1 cellular context compared by ENCODE assay signal in the genomic region with DNA sequence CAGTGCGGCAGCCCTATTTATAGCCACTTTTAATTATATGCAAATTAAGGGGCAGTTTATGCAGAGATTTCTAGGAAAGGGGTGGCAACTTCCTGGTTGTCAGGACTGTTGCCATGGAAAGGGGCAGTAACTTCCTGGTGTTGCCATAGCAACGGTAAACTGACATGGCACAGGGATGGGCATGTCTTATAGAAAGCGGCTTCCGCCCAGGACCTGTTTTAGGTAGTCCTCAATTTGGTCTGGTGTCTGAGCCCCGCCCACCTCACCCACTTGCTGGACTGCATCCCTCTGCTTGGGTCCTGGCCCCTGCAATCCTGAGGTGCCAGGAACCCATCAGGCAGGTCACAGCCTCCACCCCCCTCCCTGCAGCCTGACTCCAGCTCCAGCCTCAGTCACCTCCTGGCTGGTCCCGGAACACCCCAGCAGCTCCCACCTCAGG.
TF ChIP-seq lines count a peak whose summit lies in the region.

No MANE protein-coding gene starts in this region.

TF ChIP-seq in K562, 482 proteins besides CTCF, POLR2A, EP300 and RAD21 (continued from another document and continues in another):
- TF ChIP-seq, protein P1, sequence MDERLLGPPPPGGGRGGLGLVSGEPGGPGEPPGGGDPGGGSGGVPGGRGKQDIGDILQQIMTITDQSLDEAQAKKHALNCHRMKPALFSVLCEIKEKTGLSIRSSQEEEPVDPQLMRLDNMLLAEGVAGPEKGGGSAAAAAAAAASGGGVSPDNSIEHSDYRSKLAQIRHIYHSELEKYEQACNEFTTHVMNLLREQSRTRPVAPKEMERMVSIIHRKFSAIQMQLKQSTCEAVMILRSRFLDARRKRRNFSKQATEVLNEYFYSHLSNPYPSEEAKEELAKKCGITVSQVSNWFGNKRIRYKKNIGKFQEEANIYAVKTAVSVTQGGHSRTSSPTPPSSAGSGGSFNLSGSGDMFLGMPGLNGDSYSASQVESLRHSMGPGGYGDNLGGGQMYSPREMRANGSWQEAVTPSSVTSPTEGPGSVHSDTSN (CRISPR knock-in tag; IDR thresholded peaks at IDR 0.05; ENCODE audit: low read depth) = no peak
- TF ChIP-seq, protein P1 (tag; conservative IDR thresholded peaks at IDR 0.05; ENCODE audit: low read depth) = 0 out of 2 replicates have a peak, but pooled peaks have one; percentile 22
- no peak for TF ChIP-seq SPI1 (IDR thresholded peaks at IDR 0.05; ENCODE audit: borderline replicate concordance, low read depth, low read length)
- TF ChIP-seq CBFA2T3 (IDR thresholded peaks at IDR 0.05) = no peak
- TF ChIP-seq XRCC4 (IDR thresholded peaks at IDR 0.05; ENCODE audit: extremely low read depth, insufficient read depth, insufficient read length) = no peak
- TF ChIP-seq MCM5 (IDR thresholded peaks at IDR 0.05; ENCODE audit: low read depth) = no peak
- TF ChIP-seq ZNF707 (CRISPR knock-in tag; conservative IDR thresholded peaks at IDR 0.05) = no peak
- TF ChIP-seq ZNF316 (IDR thresholded peaks at IDR 0.05) = no peak
- TF ChIP-seq GABPB2 (CRISPR knock-in tag; conservative IDR thresholded peaks at IDR 0.05) = no peak
- TF ChIP-seq, protein P2, sequence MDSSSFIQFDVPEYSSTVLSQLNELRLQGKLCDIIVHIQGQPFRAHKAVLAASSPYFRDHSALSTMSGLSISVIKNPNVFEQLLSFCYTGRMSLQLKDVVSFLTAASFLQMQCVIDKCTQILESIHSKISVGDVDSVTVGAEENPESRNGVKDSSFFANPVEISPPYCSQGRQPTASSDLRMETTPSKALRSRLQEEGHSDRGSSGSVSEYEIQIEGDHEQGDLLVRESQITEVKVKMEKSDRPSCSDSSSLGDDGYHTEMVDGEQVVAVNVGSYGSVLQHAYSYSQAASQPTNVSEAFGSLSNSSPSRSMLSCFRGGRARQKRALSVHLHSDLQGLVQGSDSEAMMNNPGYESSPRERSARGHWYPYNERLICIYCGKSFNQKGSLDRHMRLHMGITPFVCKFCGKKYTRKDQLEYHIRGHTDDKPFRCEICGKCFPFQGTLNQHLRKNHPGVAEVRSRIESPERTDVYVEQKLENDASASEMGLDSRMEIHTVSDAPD (CRISPR knock-in tag; IDR thresholded peaks at IDR 0.05) = no peak
- no peak for TF ChIP-seq SMAD4 (CRISPR knock-in tag; conservative IDR thresholded peaks at IDR 0.05)
- no peak for TF ChIP-seq POLR2AphosphoS5 (IDR thresholded peaks at IDR 0.05; ENCODE audit: control insufficient read depth, insufficient read depth, low read depth, low read length)
- TF ChIP-seq KAT8 (IDR thresholded peaks at IDR 0.05; ENCODE audit: low read depth) = no peak
- TF ChIP-seq TCFL5 (CRISPR knock-in tag; conservative IDR thresholded peaks at IDR 0.05) = no peak
- TF ChIP-seq CSDE1 (IDR thresholded peaks at IDR 0.05) = peak in 1 of 2 experiments; percentile 78; a peak in 2 of 4 replicates
- no peak for TF ChIP-seq TCF7 (IDR thresholded peaks at IDR 0.05; ENCODE audit: borderline replicate concordance)
- TF ChIP-seq, protein P3, sequence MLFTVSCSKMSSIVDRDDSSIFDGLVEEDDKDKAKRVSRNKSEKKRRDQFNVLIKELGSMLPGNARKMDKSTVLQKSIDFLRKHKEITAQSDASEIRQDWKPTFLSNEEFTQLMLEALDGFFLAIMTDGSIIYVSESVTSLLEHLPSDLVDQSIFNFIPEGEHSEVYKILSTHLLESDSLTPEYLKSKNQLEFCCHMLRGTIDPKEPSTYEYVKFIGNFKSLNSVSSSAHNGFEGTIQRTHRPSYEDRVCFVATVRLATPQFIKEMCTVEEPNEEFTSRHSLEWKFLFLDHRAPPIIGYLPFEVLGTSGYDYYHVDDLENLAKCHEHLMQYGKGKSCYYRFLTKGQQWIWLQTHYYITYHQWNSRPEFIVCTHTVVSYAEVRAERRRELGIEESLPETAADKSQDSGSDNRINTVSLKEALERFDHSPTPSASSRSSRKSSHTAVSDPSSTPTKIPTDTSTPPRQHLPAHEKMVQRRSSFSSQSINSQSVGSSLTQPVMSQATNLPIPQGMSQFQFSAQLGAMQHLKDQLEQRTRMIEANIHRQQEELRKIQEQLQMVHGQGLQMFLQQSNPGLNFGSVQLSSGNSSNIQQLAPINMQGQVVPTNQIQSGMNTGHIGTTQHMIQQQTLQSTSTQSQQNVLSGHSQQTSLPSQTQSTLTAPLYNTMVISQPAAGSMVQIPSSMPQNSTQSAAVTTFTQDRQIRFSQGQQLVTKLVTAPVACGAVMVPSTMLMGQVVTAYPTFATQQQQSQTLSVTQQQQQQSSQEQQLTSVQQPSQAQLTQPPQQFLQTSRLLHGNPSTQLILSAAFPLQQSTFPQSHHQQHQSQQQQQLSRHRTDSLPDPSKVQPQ (CRISPR knock-in tag; IDR thresholded peaks at IDR 0.05; ENCODE audit: borderline replicate concordance) = no peak
- TF ChIP-seq, protein P4, sequence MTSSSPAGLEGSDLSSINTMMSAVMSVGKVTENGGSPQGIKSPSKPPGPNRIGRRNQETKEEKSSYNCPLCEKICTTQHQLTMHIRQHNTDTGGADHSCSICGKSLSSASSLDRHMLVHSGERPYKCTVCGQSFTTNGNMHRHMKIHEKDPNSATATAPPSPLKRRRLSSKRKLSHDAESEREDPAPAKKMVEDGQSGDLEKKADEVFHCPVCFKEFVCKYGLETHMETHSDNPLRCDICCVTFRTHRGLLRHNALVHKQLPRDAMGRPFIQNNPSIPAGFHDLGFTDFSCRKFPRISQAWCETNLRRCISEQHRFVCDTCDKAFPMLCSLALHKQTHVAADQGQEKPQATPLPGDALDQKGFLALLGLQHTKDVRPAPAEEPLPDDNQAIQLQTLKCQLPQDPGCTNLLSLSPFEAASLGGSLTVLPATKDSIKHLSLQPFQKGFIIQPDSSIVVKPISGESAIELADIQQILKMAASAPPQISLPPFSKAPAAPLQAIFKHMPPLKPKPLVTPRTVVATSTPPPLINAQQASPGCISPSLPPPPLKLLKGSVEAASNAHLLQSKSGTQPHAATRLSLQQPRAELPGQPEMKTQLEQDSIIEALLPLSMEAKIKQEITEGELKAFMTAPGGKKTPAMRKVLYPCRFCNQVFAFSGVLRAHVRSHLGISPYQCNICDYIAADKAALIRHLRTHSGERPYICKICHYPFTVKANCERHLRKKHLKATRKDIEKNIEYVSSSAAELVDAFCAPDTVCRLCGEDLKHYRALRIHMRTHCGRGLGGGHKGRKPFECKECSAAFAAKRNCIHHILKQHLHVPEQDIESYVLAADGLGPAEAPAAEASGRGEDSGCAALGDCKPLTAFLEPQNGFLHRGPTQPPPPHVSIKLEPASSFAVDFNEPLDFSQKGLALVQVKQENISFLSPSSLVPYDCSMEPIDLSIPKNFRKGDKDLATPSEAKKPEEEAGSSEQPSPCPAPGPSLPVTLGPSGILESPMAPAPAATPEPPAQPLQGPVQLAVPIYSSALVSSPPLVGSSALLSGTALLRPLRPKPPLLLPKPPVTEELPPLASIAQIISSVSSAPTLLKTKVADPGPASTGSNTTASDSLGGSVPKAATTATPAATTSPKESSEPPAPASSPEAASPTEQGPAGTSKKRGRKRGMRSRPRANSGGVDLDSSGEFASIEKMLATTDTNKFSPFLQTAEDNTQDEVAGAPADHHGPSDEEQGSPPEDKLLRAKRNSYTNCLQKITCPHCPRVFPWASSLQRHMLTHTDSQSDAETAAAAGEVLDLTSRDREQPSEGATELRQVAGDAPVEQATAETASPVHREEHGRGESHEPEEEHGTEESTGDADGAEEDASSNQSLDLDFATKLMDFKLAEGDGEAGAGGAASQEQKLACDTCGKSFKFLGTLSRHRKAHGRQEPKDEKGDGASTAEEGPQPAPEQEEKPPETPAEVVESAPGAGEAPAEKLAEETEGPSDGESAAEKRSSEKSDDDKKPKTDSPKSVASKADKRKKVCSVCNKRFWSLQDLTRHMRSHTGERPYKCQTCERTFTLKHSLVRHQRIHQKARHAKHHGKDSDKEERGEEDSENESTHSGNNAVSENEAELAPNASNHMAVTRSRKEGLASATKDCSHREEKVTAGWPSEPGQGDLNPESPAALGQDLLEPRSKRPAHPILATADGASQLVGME (CRISPR knock-in tag; IDR thresholded peaks at IDR 0.05) = no peak
- TF ChIP-seq ADNP (tag; IDR thresholded peaks at IDR 0.05) = no peak
- TF ChIP-seq, protein P5, sequence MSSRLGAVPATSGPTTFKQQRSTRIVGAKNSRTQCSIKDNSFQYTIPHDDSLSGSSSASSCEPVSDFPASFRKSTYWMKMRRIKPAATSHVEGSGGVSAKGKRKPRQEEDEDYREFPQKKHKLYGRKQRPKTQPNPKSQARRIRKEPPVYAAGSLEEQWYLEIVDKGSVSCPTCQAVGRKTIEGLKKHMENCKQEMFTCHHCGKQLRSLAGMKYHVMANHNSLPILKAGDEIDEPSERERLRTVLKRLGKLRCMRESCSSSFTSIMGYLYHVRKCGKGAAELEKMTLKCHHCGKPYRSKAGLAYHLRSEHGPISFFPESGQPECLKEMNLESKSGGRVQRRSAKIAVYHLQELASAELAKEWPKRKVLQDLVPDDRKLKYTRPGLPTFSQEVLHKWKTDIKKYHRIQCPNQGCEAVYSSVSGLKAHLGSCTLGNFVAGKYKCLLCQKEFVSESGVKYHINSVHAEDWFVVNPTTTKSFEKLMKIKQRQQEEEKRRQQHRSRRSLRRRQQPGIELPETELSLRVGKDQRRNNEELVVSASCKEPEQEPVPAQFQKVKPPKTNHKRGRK (tag; IDR thresholded peaks at IDR 0.05) = no peak
- TF ChIP-seq RAD51 (IDR thresholded peaks at IDR 0.05; ENCODE audit: borderline replicate concordance, low read depth) = no peak
- TF ChIP-seq SRSF1 (IDR thresholded peaks at IDR 0.05; ENCODE audit: low read depth, low read length) = no peak
- TF ChIP-seq SMARCA5 (IDR thresholded peaks at IDR 0.05) = no peak
- TF ChIP-seq, protein P6, sequence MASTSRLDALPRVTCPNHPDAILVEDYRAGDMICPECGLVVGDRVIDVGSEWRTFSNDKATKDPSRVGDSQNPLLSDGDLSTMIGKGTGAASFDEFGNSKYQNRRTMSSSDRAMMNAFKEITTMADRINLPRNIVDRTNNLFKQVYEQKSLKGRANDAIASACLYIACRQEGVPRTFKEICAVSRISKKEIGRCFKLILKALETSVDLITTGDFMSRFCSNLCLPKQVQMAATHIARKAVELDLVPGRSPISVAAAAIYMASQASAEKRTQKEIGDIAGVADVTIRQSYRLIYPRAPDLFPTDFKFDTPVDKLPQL (IDR thresholded peaks at IDR 0.05; ENCODE audit: extremely low read depth, insufficient read length) = no peak
- no peak for TF ChIP-seq EZH2 (IDR thresholded peaks at IDR 0.05; ENCODE audit: borderline replicate concordance, low read depth, low read length)
- TF ChIP-seq ZZZ3 (IDR thresholded peaks at IDR 0.05) = no peak
- TF ChIP-seq MXI1 (IDR thresholded peaks at IDR 0.05; ENCODE audit: low read depth, low read length) = peak; percentile 67
- no peak for TF ChIP-seq HEY1 (CRISPR knock-in tag; IDR thresholded peaks at IDR 0.05; ENCODE audit: borderline replicate concordance)
- TF ChIP-seq ZNF778 (CRISPR knock-in tag; IDR thresholded peaks at IDR 0.05) = no peak
- TF ChIP-seq ZNF561 (CRISPR knock-in tag; conservative IDR thresholded peaks at IDR 0.05) = no peak
- no peak for TF ChIP-seq CTBP1 (IDR thresholded peaks at IDR 0.05; ENCODE audit: borderline replicate concordance)
- no peak for TF ChIP-seq STAT5B (CRISPR knock-in tag; IDR thresholded peaks at IDR 0.05)
- TF ChIP-seq, protein P7, sequence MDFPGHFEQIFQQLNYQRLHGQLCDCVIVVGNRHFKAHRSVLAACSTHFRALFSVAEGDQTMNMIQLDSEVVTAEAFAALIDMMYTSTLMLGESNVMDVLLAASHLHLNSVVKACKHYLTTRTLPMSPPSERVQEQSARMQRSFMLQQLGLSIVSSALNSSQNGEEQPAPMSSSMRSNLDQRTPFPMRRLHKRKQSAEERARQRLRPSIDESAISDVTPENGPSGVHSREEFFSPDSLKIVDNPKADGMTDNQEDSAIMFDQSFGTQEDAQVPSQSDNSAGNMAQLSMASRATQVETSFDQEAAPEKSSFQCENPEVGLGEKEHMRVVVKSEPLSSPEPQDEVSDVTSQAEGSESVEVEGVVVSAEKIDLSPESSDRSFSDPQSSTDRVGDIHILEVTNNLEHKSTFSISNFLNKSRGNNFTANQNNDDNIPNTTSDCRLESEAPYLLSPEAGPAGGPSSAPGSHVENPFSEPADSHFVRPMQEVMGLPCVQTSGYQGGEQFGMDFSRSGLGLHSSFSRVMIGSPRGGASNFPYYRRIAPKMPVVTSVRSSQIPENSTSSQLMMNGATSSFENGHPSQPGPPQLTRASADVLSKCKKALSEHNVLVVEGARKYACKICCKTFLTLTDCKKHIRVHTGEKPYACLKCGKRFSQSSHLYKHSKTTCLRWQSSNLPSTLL (IDR thresholded peaks at IDR 0.05) = no peak
- TF ChIP-seq KHSRP (IDR thresholded peaks at IDR 0.05) = no peak
- no peak for TF ChIP-seq CBX1 (IDR thresholded peaks at IDR 0.05; ENCODE audit: low read depth)
- TF ChIP-seq ZNF384 (IDR thresholded peaks at IDR 0.05; ENCODE audit: low read depth, low read length) = no peak
- no peak for TF ChIP-seq KLF16 (IDR thresholded peaks at IDR 0.05)
- TF ChIP-seq NFATC3 (IDR thresholded peaks at IDR 0.05) = no peak
- no peak for TF ChIP-seq CHD4 (IDR thresholded peaks at IDR 0.05; ENCODE audit: insufficient read depth, insufficient replicate concordance, low read depth, low read length, poor library complexity, severe bottlenecking)
- no peak for TF ChIP-seq ZBTB8A (IDR thresholded peaks at IDR 0.05; ENCODE audit: partially characterized antibody)
- TF ChIP-seq TGIF2 (CRISPR knock-in tag; IDR thresholded peaks at IDR 0.05) = no peak
- TF ChIP-seq, protein P8, sequence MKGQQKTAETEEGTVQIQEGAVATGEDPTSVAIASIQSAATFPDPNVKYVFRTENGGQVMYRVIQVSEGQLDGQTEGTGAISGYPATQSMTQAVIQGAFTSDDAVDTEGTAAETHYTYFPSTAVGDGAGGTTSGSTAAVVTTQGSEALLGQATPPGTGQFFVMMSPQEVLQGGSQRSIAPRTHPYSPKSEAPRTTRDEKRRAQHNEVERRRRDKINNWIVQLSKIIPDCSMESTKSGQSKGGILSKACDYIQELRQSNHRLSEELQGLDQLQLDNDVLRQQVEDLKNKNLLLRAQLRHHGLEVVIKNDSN (CRISPR knock-in tag; IDR thresholded peaks at IDR 0.05) = no peak
- TF ChIP-seq ZNF121 (CRISPR knock-in tag; conservative IDR thresholded peaks at IDR 0.05) = no peak
- TF ChIP-seq ZNF408 (CRISPR knock-in tag; IDR thresholded peaks at IDR 0.05; ENCODE audit: low read depth) = no peak
- 0 out of 2 replicates have a peak, but pooled peaks have one; percentile 25 for TF ChIP-seq ELF1 (tag; IDR thresholded peaks at IDR 0.05)
- peak; percentile 80; the same call in 1 of the 2 replicates for TF ChIP-seq BMI1 (IDR thresholded peaks at IDR 0.05; ENCODE audit: low read length)
- TF ChIP-seq ETV1 (tag; conservative IDR thresholded peaks at IDR 0.05; ENCODE audit: low read depth) = no peak
- TF ChIP-seq HDGF (IDR thresholded peaks at IDR 0.05) = no peak
- no peak for TF ChIP-seq ZNF12 (CRISPR knock-in tag; IDR thresholded peaks at IDR 0.05)
- no peak for TF ChIP-seq PCBP1 (IDR thresholded peaks at IDR 0.05; ENCODE audit: low read depth, low read length, poor library complexity, severe bottlenecking)
- no peak for TF ChIP-seq RUNX1 (IDR thresholded peaks at IDR 0.05; ENCODE audit: low read depth)
- no peak for TF ChIP-seq ZNF324 (CRISPR knock-in tag; IDR thresholded peaks at IDR 0.05)
